9 cellular contexts compared by ENCODE assay signal in the genomic region with DNA sequence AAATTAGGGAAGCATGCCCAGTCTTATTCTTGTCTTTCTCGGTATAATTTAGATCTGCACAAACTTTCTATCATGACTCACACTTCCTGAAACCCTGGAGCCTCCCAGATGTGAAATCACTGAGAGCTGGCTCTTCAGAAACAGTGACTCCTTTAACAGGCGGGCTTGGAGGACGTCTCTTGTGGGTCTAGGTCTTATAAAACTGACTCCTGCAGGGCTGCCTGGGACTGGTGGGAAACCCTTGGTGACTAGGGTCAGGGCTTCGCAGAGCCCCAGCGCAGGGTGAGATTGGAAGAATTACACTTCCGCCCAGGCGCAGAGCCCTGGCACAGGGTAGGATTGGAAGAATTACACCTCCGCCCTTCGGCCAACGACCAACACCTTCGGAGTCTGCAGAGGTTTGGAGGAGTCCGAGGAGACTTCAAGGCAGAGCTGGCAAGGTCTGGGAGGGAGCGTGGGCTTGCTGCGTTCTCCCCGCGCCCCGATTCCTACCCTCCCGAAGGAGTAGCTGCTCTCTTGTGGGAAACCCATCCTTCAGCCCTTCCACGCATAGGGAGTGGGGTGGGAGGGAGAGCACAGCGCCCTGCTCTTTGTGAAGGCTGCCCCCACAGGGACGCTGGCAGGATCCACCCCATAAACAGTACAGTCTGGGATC. TPM values are rescaled to one million over a fixed set of nuclear protein-coding genes. Genes with fewer than 3 reads are reported as not detected.
DNase-seq lines count a peak whose midpoint lies in the region; ATAC-seq and TF ChIP-seq lines count a peak whose summit lies in the region.
"Had no signal": no experiment of that assay in that cellular context is flagged by ENCODE, and none has a peak within 500 bp of the region (broad histone marks: within the 10 kb centered on the region; RNA-seq: fewer than 3 reads in every experiment).

No MANE protein-coding gene starts in this region.

- H3K27me3 ChIP-seq in CD4-positive, alpha-beta T cell (ENCODE audit: control insufficient read depth, insufficient read depth, low read length) = no peaks in the 10 kb centered on the region
- H3K27me3 ChIP-seq: ovary had no signal

- no peaks in the 10 kb centered on the region for H3K9me3 ChIP-seq in CD4-positive, alpha-beta T cell (ENCODE audit: control insufficient read depth, low read length)
- H3K9me3 ChIP-seq: ovary had no signal

- POLR2A ChIA-PET in CD4-positive, alpha-beta T cell (lab: Charles Lee) = interaction anchor here (0.6 kb wide), 2 partner anchors 181 to 1423 kb away, joined by 3 read pairs; no protein-coding TSS in a partner anchor

- peak overlapping the region; percentile 53 for H3K4me3 Mint-ChIP-seq in dendritic cell treated with granulocyte-macrophage colony-stimulating factor and Interleukin-4, amounts not matched to agents 40 ng/mL and 50 ng/mL, for 4 days
- no peak overlapping the region for H3K4me3 Mint-ChIP-seq in CD4-positive, alpha-beta T cell

- peaks cover 7% of the 10 kb centered on the region for H3K27me3 Mint-ChIP-seq in dendritic cell treated with granulocyte-macrophage colony-stimulating factor and Interleukin-4, amounts not matched to agents 40 ng/mL and 50 ng/mL, for 4 days
- no peaks in the 10 kb centered on the region for H3K27me3 Mint-ChIP-seq in CD4-positive, alpha-beta T cell

- DNase-seq in DMS79 treated with DMSO at 0.1 percent for 48 hours (lab: John Stamatoyannopoulos, UW) (peak; percentile 32), DMS79 (lab: John Stamatoyannopoulos, UW) (no peak), NOMO-1 (lab: John Stamatoyannopoulos, UW; ENCODE audit: unreplicated experiment in 2 of 2) (peak; percentile 79 to 96), posterior vena cava (ENCODE audit: low spot score) (peak; percentile 65), NCI-H524 treated with DMSO at 0.1 percent for 48 hours (lab: John Stamatoyannopoulos, UW) (no peak)
- no peak for DNase-seq in CD4-positive, alpha-beta T cell
- DNase-seq: ovary had no signal

- CTCF ChIA-PET in CD4-positive, alpha-beta T cell (lab: Charles Lee) = no interaction called here

- H3K27ac ChIP-seq in CD4-positive, alpha-beta T cell (ENCODE audit: low read depth, low read length) = no peak overlapping the region
- H3K27ac ChIP-seq: ovary had no signal

- no peaks in the 10 kb centered on the region for H3K9me3 Mint-ChIP-seq in dendritic cell treated with granulocyte-macrophage colony-stimulating factor and Interleukin-4, amounts not matched to agents 40 ng/mL and 50 ng/mL, for 4 days
- no peaks in the 10 kb centered on the region for H3K9me3 Mint-ChIP-seq in CD4-positive, alpha-beta T cell

- peaks cover 53% of the 10 kb centered on the region for H3K4me1 Mint-ChIP-seq in dendritic cell treated with granulocyte-macrophage colony-stimulating factor and Interleukin-4, amounts not matched to agents 40 ng/mL and 50 ng/mL, for 4 days (ENCODE audit: low read depth)
- H3K4me1 Mint-ChIP-seq in CD4-positive, alpha-beta T cell (ENCODE audit: low read depth) = peaks cover 39% of the 10 kb centered on the region

- intact Hi-C loops in dendritic cell treated with granulocyte-macrophage colony-stimulating factor and Interleukin-4, amounts not matched to agents 40 ng/mL and 50 ng/mL, for 4 days (cut with micrococcal nuclease) = no loop called here
- intact Hi-C loops in posterior vena cava (cut with DNase I) = no loop called here
- intact Hi-C loops in CD4-positive, alpha-beta T cell (cut with DNase I, micrococcal nuclease) = no loop called here

- H3K27ac Mint-ChIP-seq in dendritic cell treated with granulocyte-macrophage colony-stimulating factor and Interleukin-4, amounts not matched to agents 40 ng/mL and 50 ng/mL, for 4 days = peak overlapping the region; percentile 76
- H3K27ac Mint-ChIP-seq in CD4-positive, alpha-beta T cell = no peak overlapping the region

- TF ChIP-seq CTCF in CD4-positive, alpha-beta T cell (IDR thresholded peaks at IDR 0.05) = no peak

- no peak for ATAC-seq in GM21528 (IDR thresholded peaks at IDR 0.05; ENCODE audit: low FRiP score, unreplicated experiment)
- ATAC-seq in CD4-positive, alpha-beta T cell (ENCODE audit: poor library complexity) = no peak

- no peaks in the 10 kb centered on the region for H3K36me3 Mint-ChIP-seq in dendritic cell treated with granulocyte-macrophage colony-stimulating factor and Interleukin-4, amounts not matched to agents 40 ng/mL and 50 ng/mL, for 4 days (ENCODE audit: low read depth)
- H3K36me3 Mint-ChIP-seq in CD4-positive, alpha-beta T cell (ENCODE audit: low read depth) = no peaks in the 10 kb centered on the region

RNA-seq across cellular contexts. Expression of a gene that starts 43.4 kb away (rescaled TPM):
- total RNA-seq in posterior vena cava = 10 to 100 TPM; 16.9 to 21.5 TPM
- total RNA-seq in CD4-positive, alpha-beta T cell = 10 to 100 TPM; 20.8 to 21.7 TPM

RNA-seq across cellular contexts. Expression of a gene that starts 57.1 kb away (rescaled TPM):
- total RNA-seq in posterior vena cava = 10 to 100 TPM; 13.2 to 17.9 TPM
- total RNA-seq in CD4-positive, alpha-beta T cell = 10 to 100 TPM in 1 of 2 experiments, 1 to 10 TPM in 1; 9.7 to 10.6 TPM

Comparison
In these comparisons a context has a peak if more than half of its experiments do, and no peak if none do; other contexts are left out.
1. DNase-seq: peak in DMS79 treated with DMSO at 0.1 percent for 48 hours (single experiment), NOMO-1 (2 of 2) and posterior vena cava (single experiment); none in DMS79 (single experiment), CD4-positive, alpha-beta T cell (0 of 10) and NCI-H524 treated with DMSO at 0.1 percent for 48 hours (single experiment).